ENCODE assay signal across 16 cellular contexts in the genomic region with DNA sequence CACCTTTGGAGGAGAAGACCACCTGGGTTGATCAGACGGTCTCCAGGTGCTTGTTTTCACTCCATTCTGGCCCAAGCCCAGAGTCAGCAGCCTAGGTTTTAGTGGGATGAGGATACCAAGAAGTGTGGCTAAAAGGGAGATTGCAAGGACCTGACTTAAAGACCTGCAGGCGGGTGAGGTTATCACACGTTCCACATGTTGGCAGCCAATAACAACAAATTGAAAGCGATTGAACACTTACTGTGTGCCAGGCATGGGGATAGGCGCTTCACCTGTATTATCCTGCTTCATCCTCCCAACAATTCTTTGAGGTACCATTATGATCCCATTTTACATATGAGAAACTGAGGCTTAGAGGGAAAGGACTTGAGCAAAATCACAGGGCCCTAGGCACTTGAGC. TPM values are rescaled to one million over a fixed set of nuclear protein-coding genes. Genes with fewer than 3 reads are reported as not detected.
A peak's percentile ranks its signal among the peaks of the same experiment; 100 is the strongest.
DNase-seq lines count a peak whose midpoint lies in the region; ATAC-seq and TF ChIP-seq lines count a peak whose summit lies in the region.
"Had no signal": no experiment of that assay in that cellular context is flagged by ENCODE, and none has a peak within 500 bp of the region (broad histone marks: within the 10 kb centered on the region; RNA-seq: fewer than 3 reads in every experiment).

No MANE protein-coding gene starts in this region.

- H3K79me2 ChIP-seq in neural cell (replicated peaks; ENCODE audit: insufficient read depth, low read length): peaks cover 55% of the 10 kb centered on the region

- peak; percentile 45 for DNase-seq in activated CD4-positive, alpha-beta T cell treated with anti-CD3 and anti-CD28 coated beads for 36 hours
- no peak for DNase-seq in activated CD4-positive, alpha-beta T cell treated with anti-CD3 and anti-CD28 coated beads for 1 hour
- DNase-seq in T-cell (peak in 7 of 34 experiments; percentile 15 to 48 (median 28)), prostate gland (ENCODE audit: low spot score) (no peak), NCI-H2081 treated with DMSO at 0.1 percent for 48 hours (lab: John Stamatoyannopoulos, UW) (no peak)
- DNase-seq in central memory CD4-positive, alpha-beta T cell: peak; percentile 35
- DNase-seq: activated CD4-positive, alpha-beta T cell treated with anti-CD3 and anti-CD28 coated beads, Interleukin-2, amount 50 U/mL, for 48 hours; amygdala; Kasumi-1; left cardiac atrium; NCI-H2171 had no signal

- H3K4me3 ChIP-seq in neural cell (ENCODE audit: low read length) (peak overlapping the region; percentile 99), prostate gland (no peak overlapping the region)
- H3K4me3 ChIP-seq: smooth muscle cell had no signal

- ATAC-seq in activated CD4-positive, alpha-beta T cell treated with anti-CD3 and anti-CD28 coated beads for 36 hours: no peak
- ATAC-seq in T-cell (replicated peaks in 1 of 4) (no peak), HG03175 (IDR thresholded peaks at IDR 0.05; ENCODE audit: unreplicated experiment) (no peak)
- ATAC-seq: left cardiac atrium had no signal

- CTCF ChIA-PET in activated CD4-positive, alpha-beta T cell treated with anti-CD3 and anti-CD28 coated beads for 36 hours (lab: Charles Lee): interaction anchor here (0.6 to 1.2 kb wide), 3 partner anchors 8 to 234 kb away, joined by 3 to 4 read pairs (median 3); no protein-coding TSS in a partner anchor
- CTCF ChIA-PET in T-cell (lab: Charles Lee): interaction anchor here in 1 of 2 donors (1.0 kb wide), 2 partner anchors 38 to 69 kb away, joined by 3 to 6 read pairs; no protein-coding TSS in a partner anchor

- no peak for TF ChIP-seq EP300 in neural cell (conservative IDR thresholded peaks at IDR 0.05; ENCODE audit: poor library complexity, severe bottlenecking)

- no peaks in the 10 kb centered on the region for H3K9me2 ChIP-seq in neural cell (ENCODE audit: insufficient read depth, low read length)

- H3K9me3 Mint-ChIP-seq in activated CD4-positive, alpha-beta T cell treated with anti-CD3 and anti-CD28 coated beads for 36 hours (ENCODE audit: low read depth): no peaks in the 10 kb centered on the region
- H3K9me3 Mint-ChIP-seq in T-cell: no peaks in the 10 kb centered on the region
- H3K9me3 Mint-ChIP-seq: type B pancreatic cell had no signal

- WGBS in prostate gland: 89% methylated on average over 5 of the region's 5 CpGs

- H3K27ac Mint-ChIP-seq in activated CD4-positive, alpha-beta T cell treated with anti-CD3 and anti-CD28 coated beads for 36 hours: peak overlapping the region; percentile 98
- H3K27ac Mint-ChIP-seq in T-cell: peak overlapping the region; percentile 98 to 99

- no peaks in the 10 kb centered on the region for H3K27me3 Mint-ChIP-seq in activated CD4-positive, alpha-beta T cell treated with anti-CD3 and anti-CD28 coated beads for 36 hours
- no peaks in the 10 kb centered on the region for H3K27me3 Mint-ChIP-seq in T-cell

- no peaks in the 10 kb centered on the region for H4K20me1 ChIP-seq in neural cell (ENCODE audit: insufficient read depth)

- H3F3A ChIP-seq in neural cell (ENCODE audit: insufficient read depth, low read length, poor library complexity, severe bottlenecking): no peaks in the 10 kb centered on the region

- no peak overlapping the region for H3K9ac ChIP-seq in neural cell (ENCODE audit: low read length)

- peaks cover 57% of the 10 kb centered on the region for H3K4me1 Mint-ChIP-seq in activated CD4-positive, alpha-beta T cell treated with anti-CD3 and anti-CD28 coated beads for 36 hours
- peaks cover 52 to 64% (median 53%) of the 10 kb centered on the region in 3 donors for H3K4me1 Mint-ChIP-seq in T-cell

- no peak overlapping the region for H3K4me2 ChIP-seq in neural cell (ENCODE audit: low read length)
- H3K4me2 ChIP-seq: smooth muscle cell had no signal

- TF ChIP-seq CTCF in neural cell (IDR thresholded peaks at IDR 0.05; ENCODE audit: poor library complexity, severe bottlenecking) (no peak), prostate gland (IDR thresholded peaks at IDR 0.05) (no peak)

- H3K4me3 Mint-ChIP-seq in activated CD4-positive, alpha-beta T cell treated with anti-CD3 and anti-CD28 coated beads for 36 hours: peak overlapping the region; percentile 96
- H3K4me3 Mint-ChIP-seq in T-cell: peak overlapping the region; percentile 95 to 99 (median 99)

- H3K9me3 ChIP-seq in neural cell (ENCODE audit: low read length) (no peaks in the 10 kb centered on the region), prostate gland (no peaks in the 10 kb centered on the region)
- H3K9me3 ChIP-seq: neutrophil had no signal

- no peak overlapping the region for H3K27ac ChIP-seq in neural cell (ENCODE audit: low read length)
- no peak overlapping the region for H3K27ac ChIP-seq in prostate gland
- H3K27ac ChIP-seq: neutrophil had no signal

- H3K27me3 ChIP-seq in neural cell (ENCODE audit: insufficient read depth, low read depth, low read length) (no peaks in the 10 kb centered on the region), prostate gland (replicated peaks; ENCODE audit: insufficient read depth) (no peaks in the 10 kb centered on the region)

- H3K36me3 ChIP-seq in neural cell (ENCODE audit: insufficient read depth, low read length) (no peaks in the 10 kb centered on the region), prostate gland (no peaks in the 10 kb centered on the region)
- H3K36me3 ChIP-seq: neutrophil had no signal

- no peaks in the 10 kb centered on the region for H3K4me1 ChIP-seq in prostate gland (replicated peaks)

- intact Hi-C loops in activated CD4-positive, alpha-beta T cell treated with anti-CD3 and anti-CD28 coated beads for 36 hours (cut with DNase I, micrococcal nuclease): loop anchor here in 1 of 2 experiments (1.0 to 2.0 kb wide), 5 partner anchors 37 to 200 kb away; no protein-coding TSS in a partner anchor
- intact Hi-C loops in prostate gland (cut with DNase I): no loop called here

- POLR2A ChIA-PET in activated CD4-positive, alpha-beta T cell treated with anti-CD3 and anti-CD28 coated beads for 36 hours (lab: Charles Lee): interaction anchor here (0.6 kb wide), 1 partner anchor 186 kb away, joined by 3 read pairs; no protein-coding TSS in a partner anchor
- POLR2A ChIA-PET in T-cell (lab: Charles Lee): interaction anchor here (0.5 to 1.5 kb wide), 12 partner anchors 8 to 202 kb away, joined by 3 to 12 read pairs (median 4); no protein-coding TSS in a partner anchor

- TF ChIP-seq RAD21 in neural cell (conservative IDR thresholded peaks at IDR 0.05): no peak

- TF ChIP-seq POLR2A in prostate gland (IDR thresholded peaks at IDR 0.05): no peak

- H2AFZ ChIP-seq in neural cell (ENCODE audit: low read depth, low read length): no peak overlapping the region

- H3K36me3 Mint-ChIP-seq in activated CD4-positive, alpha-beta T cell treated with anti-CD3 and anti-CD28 coated beads for 36 hours (ENCODE audit: low read depth): peaks cover 28% of the 10 kb centered on the region
- peaks cover 61% of the 10 kb centered on the region for H3K36me3 Mint-ChIP-seq in T-cell

TF ChIP-seq in neural cell, 6 proteins besides CTCF, POLR2A, EP300 and RAD21:
- TF ChIP-seq TAF1 (IDR thresholded peaks at IDR 0.05; ENCODE audit: low read depth) (no peak), EZH2 (IDR thresholded peaks at IDR 0.05; ENCODE audit: borderline replicate concordance, insufficient read depth, low read length, poor library complexity, severe bottlenecking) (no peak), MXI1 (conservative IDR thresholded peaks at IDR 0.05; ENCODE audit: poor library complexity, severe bottlenecking) (no peak), SMC3 (conservative IDR thresholded peaks at IDR 0.05; ENCODE audit: poor library complexity) (no peak)
- TF ChIP-seq, protein P1, sequence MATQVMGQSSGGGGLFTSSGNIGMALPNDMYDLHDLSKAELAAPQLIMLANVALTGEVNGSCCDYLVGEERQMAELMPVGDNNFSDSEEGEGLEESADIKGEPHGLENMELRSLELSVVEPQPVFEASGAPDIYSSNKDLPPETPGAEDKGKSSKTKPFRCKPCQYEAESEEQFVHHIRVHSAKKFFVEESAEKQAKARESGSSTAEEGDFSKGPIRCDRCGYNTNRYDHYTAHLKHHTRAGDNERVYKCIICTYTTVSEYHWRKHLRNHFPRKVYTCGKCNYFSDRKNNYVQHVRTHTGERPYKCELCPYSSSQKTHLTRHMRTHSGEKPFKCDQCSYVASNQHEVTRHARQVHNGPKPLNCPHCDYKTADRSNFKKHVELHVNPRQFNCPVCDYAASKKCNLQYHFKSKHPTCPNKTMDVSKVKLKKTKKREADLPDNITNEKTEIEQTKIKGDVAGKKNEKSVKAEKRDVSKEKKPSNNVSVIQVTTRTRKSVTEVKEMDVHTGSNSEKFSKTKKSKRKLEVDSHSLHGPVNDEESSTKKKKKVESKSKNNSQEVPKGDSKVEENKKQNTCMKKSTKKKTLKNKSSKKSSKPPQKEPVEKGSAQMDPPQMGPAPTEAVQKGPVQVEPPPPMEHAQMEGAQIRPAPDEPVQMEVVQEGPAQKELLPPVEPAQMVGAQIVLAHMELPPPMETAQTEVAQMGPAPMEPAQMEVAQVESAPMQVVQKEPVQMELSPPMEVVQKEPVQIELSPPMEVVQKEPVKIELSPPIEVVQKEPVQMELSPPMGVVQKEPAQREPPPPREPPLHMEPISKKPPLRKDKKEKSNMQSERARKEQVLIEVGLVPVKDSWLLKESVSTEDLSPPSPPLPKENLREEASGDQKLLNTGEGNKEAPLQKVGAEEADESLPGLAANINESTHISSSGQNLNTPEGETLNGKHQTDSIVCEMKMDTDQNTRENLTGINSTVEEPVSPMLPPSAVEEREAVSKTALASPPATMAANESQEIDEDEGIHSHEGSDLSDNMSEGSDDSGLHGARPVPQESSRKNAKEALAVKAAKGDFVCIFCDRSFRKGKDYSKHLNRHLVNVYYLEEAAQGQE (IDR thresholded peaks at IDR 0.05; ENCODE audit: borderline replicate concordance): no peak
TF ChIP-seq in neural cell: peak in this region for 0.

RNA-seq across cellular contexts. Expression of a gene that starts 5.0 kb away (rescaled TPM):
- total RNA-seq in activated CD4-positive, alpha-beta T cell treated with anti-CD3 and anti-CD28 coated beads for 36 hours: 10 to 100 TPM; 27.2 to 32.8 TPM
- total RNA-seq in T-cell (100 to 1,000 TPM; 209 to 424 (median 294) TPM), prostate gland (10 to 100 TPM in 1 of 2 donors, 1 to 10 TPM in 1; 8.5 to 20.5 TPM)
- 20.3 and 21.6 TPM in 2 replicates for polyA plus RNA-seq in neural cell
- polyA minus RNA-seq in neural cell: 42.6 and 44.6 TPM in 2 replicates

Comparison
In these comparisons a context has a peak if more than half of its experiments do, and no peak if none do; other contexts are left out.
1. DNase-seq: peak in activated CD4-positive, alpha-beta T cell treated with anti-CD3 and anti-CD28 coated beads for 36 hours (single experiment) and central memory CD4-positive, alpha-beta T cell (single experiment); none in activated CD4-positive, alpha-beta T cell treated with anti-CD3 and anti-CD28 coated beads for 1 hour (single experiment), prostate gland (single experiment) and NCI-H2081 treated with DMSO at 0.1 percent for 48 hours (single experiment).
2. RNA of a gene that starts 5.0 kb away (total RNA-seq): 209 to 424 TPM in T-cell; 27.2 to 32.8 TPM in activated CD4-positive, alpha-beta T cell treated with anti-CD3 and anti-CD28 coated beads for 36 hours and 8.5 to 20.5 TPM in prostate gland; every median in the first group is over 4 times any median in the second.